Comparison of ENCODE assay signal across 1 cellular context in genomic region chr1:27021347-27022031, GRCh38.
TF ChIP-seq lines count a peak whose summit lies in the region.

No MANE protein-coding gene starts in this region.

TF ChIP-seq in IMR-90, 13 proteins besides CTCF, POLR2A, EP300 and RAD21 (continued from another document):
- TF ChIP-seq USF2 (IDR thresholded peaks at IDR 0.05; ENCODE audit: low read depth, low read length), result no peak
- TF ChIP-seq ELK1 (IDR thresholded peaks at IDR 0.05; ENCODE audit: borderline replicate concordance, low read depth, low read length), result no peak
- TF ChIP-seq FOS (IDR thresholded peaks at IDR 0.05; ENCODE audit: low read depth, low read length), result no peak
- TF ChIP-seq MXI1 (IDR thresholded peaks at IDR 0.05; ENCODE audit: borderline replicate concordance, low read depth, low read length), result no peak
- no peak for TF ChIP-seq CEBPB (IDR thresholded peaks at IDR 0.05; ENCODE audit: low read depth, low read length)
- TF ChIP-seq RFX5 (IDR thresholded peaks at IDR 0.05; ENCODE audit: low read depth, low read length), result no peak
- no peak for TF ChIP-seq RCOR1 (IDR thresholded peaks at IDR 0.05; ENCODE audit: insufficient replicate concordance, low read length)
- no peak for TF ChIP-seq CHD1 (IDR thresholded peaks at IDR 0.05; ENCODE audit: low read depth, low read length)
- no peak for TF ChIP-seq SMC3 (IDR thresholded peaks at IDR 0.05; ENCODE audit: low read depth, low read length)
